1 cellular context compared by ENCODE assay signal in genomic region chr13:113991676-113992179, GRCh38.
TF ChIP-seq lines count a peak whose summit lies in the region.

No MANE protein-coding gene starts in this region.

TF ChIP-seq in GM12878, 131 proteins besides CTCF, POLR2A, EP300 and RAD21 (continued from another document):
- TF ChIP-seq ZBTB33 (IDR thresholded peaks at IDR 0.05) (no peak), POLR2AphosphoS5 (IDR thresholded peaks at IDR 0.05; ENCODE audit: low read length) (no peak), NR2C1 (IDR thresholded peaks at IDR 0.05) (no peak), GATAD2B (conservative IDR thresholded peaks at IDR 0.05; ENCODE audit: low read depth) (no peak), BMI1 (IDR thresholded peaks at IDR 0.05; ENCODE audit: borderline replicate concordance) (no peak), SPI1 (IDR thresholded peaks at IDR 0.05; ENCODE audit: borderline replicate concordance, insufficient read depth, low read depth, low read length) (no peak), NR2C2 (IDR thresholded peaks at IDR 0.05; ENCODE audit: borderline replicate concordance, control insufficient read depth, insufficient read length, low read depth) (no peak)
